In genomic region chr2:172085460-172086159, GRCh38 we compare ENCODE assay signal across 1 cellular context.
TF ChIP-seq lines count a peak whose summit lies in the region.

TSS of gene DLX1 (plus strand) at chr2:172085507. CDS start at chr2:172085678, 171 bp downstream.

TF ChIP-seq in HepG2, 621 proteins besides CTCF, POLR2A, EP300 and RAD21 (continued from another document and continues in another):
- TF ChIP-seq ZNF281 (CRISPR knock-in tag; IDR thresholded peaks at IDR 0.05; ENCODE audit: borderline replicate concordance) = no peak
- TF ChIP-seq MIER2 (CRISPR knock-in tag; IDR thresholded peaks at IDR 0.05) = no peak
- 0 out of 2 replicates have a peak, but pooled peaks have one; percentile 25 for TF ChIP-seq NFATC3 (CRISPR knock-in tag; IDR thresholded peaks at IDR 0.05)
- TF ChIP-seq GPBP1L1 (CRISPR knock-in tag; IDR thresholded peaks at IDR 0.05) = no peak
- 0 out of 2 replicates have a peak, but pooled peaks have one; percentile 42 for TF ChIP-seq PCBP1 (IDR thresholded peaks at IDR 0.05; ENCODE audit: borderline replicate concordance, low read depth, low read length)
- TF ChIP-seq NFKBIZ (CRISPR knock-in tag; IDR thresholded peaks at IDR 0.05) = no peak
- TF ChIP-seq, protein P1, sequence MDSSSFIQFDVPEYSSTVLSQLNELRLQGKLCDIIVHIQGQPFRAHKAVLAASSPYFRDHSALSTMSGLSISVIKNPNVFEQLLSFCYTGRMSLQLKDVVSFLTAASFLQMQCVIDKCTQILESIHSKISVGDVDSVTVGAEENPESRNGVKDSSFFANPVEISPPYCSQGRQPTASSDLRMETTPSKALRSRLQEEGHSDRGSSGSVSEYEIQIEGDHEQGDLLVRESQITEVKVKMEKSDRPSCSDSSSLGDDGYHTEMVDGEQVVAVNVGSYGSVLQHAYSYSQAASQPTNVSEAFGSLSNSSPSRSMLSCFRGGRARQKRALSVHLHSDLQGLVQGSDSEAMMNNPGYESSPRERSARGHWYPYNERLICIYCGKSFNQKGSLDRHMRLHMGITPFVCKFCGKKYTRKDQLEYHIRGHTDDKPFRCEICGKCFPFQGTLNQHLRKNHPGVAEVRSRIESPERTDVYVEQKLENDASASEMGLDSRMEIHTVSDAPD (CRISPR knock-in tag; IDR thresholded peaks at IDR 0.05) = no peak
- TF ChIP-seq ZNF800 (CRISPR knock-in tag; IDR thresholded peaks at IDR 0.05) = no peak
- TF ChIP-seq, protein P2, sequence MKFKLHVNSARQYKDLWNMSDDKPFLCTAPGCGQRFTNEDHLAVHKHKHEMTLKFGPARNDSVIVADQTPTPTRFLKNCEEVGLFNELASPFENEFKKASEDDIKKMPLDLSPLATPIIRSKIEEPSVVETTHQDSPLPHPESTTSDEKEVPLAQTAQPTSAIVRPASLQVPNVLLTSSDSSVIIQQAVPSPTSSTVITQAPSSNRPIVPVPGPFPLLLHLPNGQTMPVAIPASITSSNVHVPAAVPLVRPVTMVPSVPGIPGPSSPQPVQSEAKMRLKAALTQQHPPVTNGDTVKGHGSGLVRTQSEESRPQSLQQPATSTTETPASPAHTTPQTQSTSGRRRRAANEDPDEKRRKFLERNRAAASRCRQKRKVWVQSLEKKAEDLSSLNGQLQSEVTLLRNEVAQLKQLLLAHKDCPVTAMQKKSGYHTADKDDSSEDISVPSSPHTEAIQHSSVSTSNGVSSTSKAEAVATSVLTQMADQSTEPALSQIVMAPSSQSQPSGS (CRISPR knock-in tag; IDR thresholded peaks at IDR 0.05) = 0 out of 2 replicates have a peak, but pooled peaks have one; percentile 56
- TF ChIP-seq ZNF318 (CRISPR knock-in tag; IDR thresholded peaks at IDR 0.05) = no peak
- TF ChIP-seq THAP9 (CRISPR knock-in tag; IDR thresholded peaks at IDR 0.05; ENCODE audit: borderline replicate concordance) = no peak
- TF ChIP-seq, protein P3, sequence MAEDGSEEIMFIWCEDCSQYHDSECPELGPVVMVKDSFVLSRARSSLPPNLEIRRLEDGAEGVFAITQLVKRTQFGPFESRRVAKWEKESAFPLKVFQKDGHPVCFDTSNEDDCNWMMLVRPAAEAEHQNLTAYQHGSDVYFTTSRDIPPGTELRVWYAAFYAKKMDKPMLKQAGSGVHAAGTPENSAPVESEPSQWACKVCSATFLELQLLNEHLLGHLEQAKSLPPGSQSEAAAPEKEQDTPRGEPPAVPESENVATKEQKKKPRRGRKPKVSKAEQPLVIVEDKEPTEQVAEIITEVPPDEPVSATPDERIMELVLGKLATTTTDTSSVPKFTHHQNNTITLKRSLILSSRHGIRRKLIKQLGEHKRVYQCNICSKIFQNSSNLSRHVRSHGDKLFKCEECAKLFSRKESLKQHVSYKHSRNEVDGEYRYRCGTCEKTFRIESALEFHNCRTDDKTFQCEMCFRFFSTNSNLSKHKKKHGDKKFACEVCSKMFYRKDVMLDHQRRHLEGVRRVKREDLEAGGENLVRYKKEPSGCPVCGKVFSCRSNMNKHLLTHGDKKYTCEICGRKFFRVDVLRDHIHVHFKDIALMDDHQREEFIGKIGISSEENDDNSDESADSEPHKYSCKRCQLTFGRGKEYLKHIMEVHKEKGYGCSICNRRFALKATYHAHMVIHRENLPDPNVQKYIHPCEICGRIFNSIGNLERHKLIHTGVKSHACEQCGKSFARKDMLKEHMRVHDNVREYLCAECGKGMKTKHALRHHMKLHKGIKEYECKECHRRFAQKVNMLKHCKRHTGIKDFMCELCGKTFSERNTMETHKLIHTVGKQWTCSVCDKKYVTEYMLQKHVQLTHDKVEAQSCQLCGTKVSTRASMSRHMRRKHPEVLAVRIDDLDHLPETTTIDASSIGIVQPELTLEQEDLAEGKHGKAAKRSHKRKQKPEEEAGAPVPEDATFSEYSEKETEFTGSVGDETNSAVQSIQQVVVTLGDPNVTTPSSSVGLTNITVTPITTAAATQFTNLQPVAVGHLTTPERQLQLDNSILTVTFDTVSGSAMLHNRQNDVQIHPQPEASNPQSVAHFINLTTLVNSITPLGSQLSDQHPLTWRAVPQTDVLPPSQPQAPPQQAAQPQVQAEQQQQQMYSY (CRISPR knock-in tag; IDR thresholded peaks at IDR 0.05) = no peak
- no peak for TF ChIP-seq CBFB (CRISPR knock-in tag; IDR thresholded peaks at IDR 0.05)
- no peak for TF ChIP-seq ZNF580 (CRISPR knock-in tag; IDR thresholded peaks at IDR 0.05; ENCODE audit: borderline replicate concordance, low read depth)
- TF ChIP-seq TGIF2 (CRISPR knock-in tag; IDR thresholded peaks at IDR 0.05) = no peak
- no peak for TF ChIP-seq ZFP62 (CRISPR knock-in tag; IDR thresholded peaks at IDR 0.05)
- peak; percentile 45 for TF ChIP-seq PHF5A (CRISPR knock-in tag; IDR thresholded peaks at IDR 0.05; ENCODE audit: low read depth, unreplicated experiment)
- TF ChIP-seq FOXK1 (CRISPR knock-in tag; IDR thresholded peaks at IDR 0.05; ENCODE audit: borderline replicate concordance, low read depth) = peak; percentile 25; the same call in 1 of the 2 replicates
- TF ChIP-seq MEIS1 (CRISPR knock-in tag; IDR thresholded peaks at IDR 0.05; ENCODE audit: borderline replicate concordance) = no peak
- no peak for TF ChIP-seq SALL2 (CRISPR knock-in tag; IDR thresholded peaks at IDR 0.05)
- no peak for TF ChIP-seq SCMH1 (CRISPR knock-in tag; IDR thresholded peaks at IDR 0.05; ENCODE audit: borderline replicate concordance)
- no peak for TF ChIP-seq CEBPG (CRISPR knock-in tag; IDR thresholded peaks at IDR 0.05)
- no peak for TF ChIP-seq KDM6A (CRISPR knock-in tag; IDR thresholded peaks at IDR 0.05; ENCODE audit: low read depth)
- peak; percentile 34; the same call in 1 of the 2 replicates for TF ChIP-seq FOXA3 (CRISPR knock-in tag; IDR thresholded peaks at IDR 0.05)
